ENCODE assay signal across 11 cellular contexts in the genomic region with DNA sequence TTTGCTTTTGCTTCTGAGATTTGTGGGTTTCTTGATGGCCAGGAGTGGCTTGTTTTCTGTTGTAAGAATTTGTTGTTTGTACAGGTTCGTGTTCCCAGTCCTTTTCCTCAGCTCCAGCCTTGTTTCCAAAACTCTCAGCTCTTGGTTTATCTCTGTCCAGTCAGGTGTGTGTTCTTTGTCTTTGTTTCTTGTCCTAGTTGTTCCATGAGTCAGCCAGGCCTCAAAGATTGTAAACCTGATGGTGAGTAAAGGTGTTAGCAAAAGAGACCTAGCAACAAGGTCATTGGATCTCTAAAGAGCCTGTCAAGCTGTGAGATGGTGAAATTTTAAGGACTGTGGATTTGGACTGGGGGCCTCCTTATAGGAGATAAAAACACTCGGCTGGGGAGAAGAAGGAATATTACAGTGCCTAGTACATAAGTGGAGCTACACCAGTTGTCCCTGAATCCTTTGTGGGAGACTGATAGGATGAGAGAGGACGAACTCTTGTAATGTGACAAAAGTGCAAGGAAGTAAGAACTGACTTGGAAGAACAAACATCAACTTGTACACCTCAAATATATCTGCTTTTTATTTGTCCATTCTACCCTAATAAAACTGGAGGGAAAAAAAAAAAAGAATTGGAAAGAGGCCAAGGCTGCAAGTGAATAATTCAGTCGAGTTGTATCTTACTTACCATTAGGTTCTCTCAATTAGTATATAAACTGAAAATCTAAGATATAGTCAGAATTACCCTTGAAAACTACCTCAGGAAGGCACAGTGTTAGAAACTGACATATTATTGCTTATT. TPM values are rescaled to one million over a fixed set of nuclear protein-coding genes. Genes with fewer than 3 reads are reported as not detected.
DNase-seq lines count a peak whose midpoint lies in the region; ATAC-seq and TF ChIP-seq lines count a peak whose summit lies in the region.
"Had no signal": no experiment of that assay in that cellular context is flagged by ENCODE, and none has a peak within 500 bp of the region (broad histone marks: within the 10 kb centered on the region; RNA-seq: fewer than 3 reads in every experiment).

No MANE protein-coding gene starts in this region.

- peak overlapping the region; percentile 21 for H3K4me3 Mint-ChIP-seq in activated naive CD8-positive, alpha-beta T cell
- H3K4me3 Mint-ChIP-seq: dendritic cell treated with granulocyte-macrophage colony-stimulating factor and Interleukin-4, amounts not matched to agents 40 ng/mL and 50 ng/mL, for 4 days had no signal

- no peak for TF ChIP-seq POLR2A in uterus (IDR thresholded peaks at IDR 0.05)

- H3K9me3 Mint-ChIP-seq in activated naive CD8-positive, alpha-beta T cell (ENCODE audit: low read depth), result no peaks in the 10 kb centered on the region
- H3K9me3 Mint-ChIP-seq: dendritic cell treated with granulocyte-macrophage colony-stimulating factor and Interleukin-4, amounts not matched to agents 40 ng/mL and 50 ng/mL, for 4 days had no signal

- H3K27ac Mint-ChIP-seq in activated naive CD8-positive, alpha-beta T cell, result peak overlapping the region; percentile 74
- H3K27ac Mint-ChIP-seq: dendritic cell treated with granulocyte-macrophage colony-stimulating factor and Interleukin-4, amounts not matched to agents 40 ng/mL and 50 ng/mL, for 4 days had no signal

- ATAC-seq in mucosa of descending colon (peak; percentile 56), HG03442 (IDR thresholded peaks at IDR 0.05; ENCODE audit: unreplicated experiment) (no peak), HG02852 (IDR thresholded peaks at IDR 0.05; ENCODE audit: unreplicated experiment) (no peak)

- no peak for TF ChIP-seq CTCF in left ventricle myocardium inferior (IDR thresholded peaks at IDR 0.05; ENCODE audit: borderline replicate concordance)
- TF ChIP-seq CTCF in right atrium auricular region (IDR thresholded peaks at IDR 0.05), result no peak
- TF ChIP-seq CTCF in mucosa of descending colon (IDR thresholded peaks at IDR 0.05), result no peak
- TF ChIP-seq CTCF in uterus (IDR thresholded peaks at IDR 0.05), result no peak

- no peaks in the 10 kb centered on the region for H3K27me3 ChIP-seq in left ventricle myocardium inferior (ENCODE audit: low read depth)
- H3K27me3 ChIP-seq in right atrium auricular region, result no peaks in the 10 kb centered on the region
- H3K27me3 ChIP-seq in uterus, result no peaks in the 10 kb centered on the region
- H3K27me3 ChIP-seq: BE2C, tibial artery had no signal

- H3K27me3 Mint-ChIP-seq in activated naive CD8-positive, alpha-beta T cell, result no peaks in the 10 kb centered on the region

- H3K4me3 ChIP-seq in left ventricle myocardium inferior, result no peak overlapping the region
- H3K4me3 ChIP-seq in right atrium auricular region, result no peak overlapping the region
- no peak overlapping the region for H3K4me3 ChIP-seq in mucosa of descending colon
- H3K4me3 ChIP-seq in uterus, result no peak overlapping the region

- H3K36me3 ChIP-seq in left ventricle myocardium inferior, result peaks cover 8% of the 10 kb centered on the region
- no peaks in the 10 kb centered on the region for H3K36me3 ChIP-seq in right atrium auricular region
- H3K36me3 ChIP-seq in mucosa of descending colon (ENCODE audit: low read depth), result no peaks in the 10 kb centered on the region
- H3K36me3 ChIP-seq in uterus, result no peaks in the 10 kb centered on the region
- H3K36me3 ChIP-seq: BE2C had no signal

- H3K4me1 Mint-ChIP-seq in activated naive CD8-positive, alpha-beta T cell (ENCODE audit: low read depth), result peaks cover 75% of the 10 kb centered on the region

- intact Hi-C loops in left ventricle myocardium inferior (cut with micrococcal nuclease), result loop anchor here (5.0 kb wide), 1 partner anchor 292 kb away; no protein-coding TSS in a partner anchor
- intact Hi-C loops in mucosa of descending colon (cut with DNase I, micrococcal nuclease), result loop anchor here (5.0 kb wide), 2 partner anchors 37 to 292 kb away; partner anchors contain the start of gene ITGA6 (in 1 of the 2)
- intact Hi-C loops in uterus (cut with DNase I; ENCODE audit: low total_unique reads), result loop anchor here (5.0 kb wide), 1 partner anchor 292 kb away; no protein-coding TSS in a partner anchor

- no peaks in the 10 kb centered on the region for H3K9me3 ChIP-seq in left ventricle myocardium inferior (replicated peaks)
- no peaks in the 10 kb centered on the region for H3K9me3 ChIP-seq in right atrium auricular region
- no peaks in the 10 kb centered on the region for H3K9me3 ChIP-seq in mucosa of descending colon
- no peaks in the 10 kb centered on the region for H3K9me3 ChIP-seq in uterus
- H3K9me3 ChIP-seq: BE2C, tibial artery had no signal

- no peak for DNase-seq in left ventricle myocardium inferior
- no peak for DNase-seq in right atrium auricular region (ENCODE audit: low spot score)
- DNase-seq in mucosa of descending colon, result no peak
- no peak for DNase-seq in uterus
- no peak for DNase-seq in NCI-H526 treated with DMSO at 0.1 percent for 48 hours (lab: John Stamatoyannopoulos, UW)
- DNase-seq: tibial artery had no signal

- peaks cover 3% of the 10 kb centered on the region for H3K36me3 Mint-ChIP-seq in activated naive CD8-positive, alpha-beta T cell

- H3K27ac ChIP-seq in left ventricle myocardium inferior (replicated peaks) (peak overlapping the region; percentile 60), right atrium auricular region (no peak overlapping the region), uterus (peak overlapping the region; percentile 66 to 67)
- H3K27ac ChIP-seq: tibial artery had no signal

- H3K4me1 ChIP-seq in left ventricle myocardium inferior, result peaks cover 70% of the 10 kb centered on the region
- H3K4me1 ChIP-seq in right atrium auricular region, result peaks cover 0 to 37% of the 10 kb centered on the region in 2 donors
- peaks cover 50% of the 10 kb centered on the region for H3K4me1 ChIP-seq in mucosa of descending colon (ENCODE audit: low read depth)
- H3K4me1 ChIP-seq in uterus, result peaks cover 0 to 4% of the 10 kb centered on the region in 2 donors
- H3K4me1 ChIP-seq: BE2C had no signal

RNA-seq across cellular contexts. Expression of gene ITGA6, which starts 37.1 kb away (rescaled TPM):
- total RNA-seq in left ventricle myocardium inferior (42.0 TPM), right atrium auricular region (10 to 100 TPM; 31.2 to 54.3 TPM), mucosa of descending colon (100 to 1,000 TPM; 116 to 192 (median 178) TPM), uterus (100 to 1,000 TPM in 2 of 4 donors, 10 to 100 TPM in 2; 57.4 to 195 (median 120) TPM)

Comparison
In these comparisons a context has a peak if more than half of its experiments do, and no peak if none do; other contexts are left out.
1. H3K27ac ChIP-seq: peak in left ventricle myocardium inferior (single experiment) and uterus (2 of 2); none in right atrium auricular region (0 of 2).